ENCODE assay signal across 5 cellular contexts in the genomic region with DNA sequence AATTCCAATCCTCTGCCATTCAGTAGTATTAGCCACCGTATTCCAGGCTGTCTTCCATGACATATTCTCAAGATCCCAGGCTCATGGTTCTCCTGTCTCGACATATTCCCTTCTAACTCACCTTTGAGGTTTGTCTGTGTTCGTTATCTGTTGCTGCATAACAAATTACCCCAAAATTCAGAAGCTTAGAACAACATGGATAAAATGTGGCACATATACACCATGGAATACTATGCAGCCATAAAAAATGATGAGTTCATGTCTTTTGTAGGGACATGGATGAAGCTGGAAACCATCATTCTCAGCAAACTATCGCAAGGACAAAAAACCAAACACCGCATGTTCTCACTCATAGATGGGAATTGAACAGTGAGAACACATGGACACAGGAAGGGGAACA. TPM values are rescaled to one million over a fixed set of nuclear protein-coding genes. Genes with fewer than 3 reads are reported as not detected.
"Had no signal": no experiment of that assay in that cellular context is flagged by ENCODE, and none has a peak within 500 bp of the region (broad histone marks: within the 10 kb centered on the region; RNA-seq: fewer than 3 reads in every experiment).

No MANE protein-coding gene starts in this region.

RNA-seq across cellular contexts. Expression of a gene that starts 33.0 kb away (rescaled TPM):
- total RNA-seq: HepG2, HT-29, HT1080, IMR-90 had no signal
- polyA plus RNA-seq: HepG2, IgD-negative memory B cell had no signal
